15 cellular contexts compared by ENCODE assay signal in the genomic region with DNA sequence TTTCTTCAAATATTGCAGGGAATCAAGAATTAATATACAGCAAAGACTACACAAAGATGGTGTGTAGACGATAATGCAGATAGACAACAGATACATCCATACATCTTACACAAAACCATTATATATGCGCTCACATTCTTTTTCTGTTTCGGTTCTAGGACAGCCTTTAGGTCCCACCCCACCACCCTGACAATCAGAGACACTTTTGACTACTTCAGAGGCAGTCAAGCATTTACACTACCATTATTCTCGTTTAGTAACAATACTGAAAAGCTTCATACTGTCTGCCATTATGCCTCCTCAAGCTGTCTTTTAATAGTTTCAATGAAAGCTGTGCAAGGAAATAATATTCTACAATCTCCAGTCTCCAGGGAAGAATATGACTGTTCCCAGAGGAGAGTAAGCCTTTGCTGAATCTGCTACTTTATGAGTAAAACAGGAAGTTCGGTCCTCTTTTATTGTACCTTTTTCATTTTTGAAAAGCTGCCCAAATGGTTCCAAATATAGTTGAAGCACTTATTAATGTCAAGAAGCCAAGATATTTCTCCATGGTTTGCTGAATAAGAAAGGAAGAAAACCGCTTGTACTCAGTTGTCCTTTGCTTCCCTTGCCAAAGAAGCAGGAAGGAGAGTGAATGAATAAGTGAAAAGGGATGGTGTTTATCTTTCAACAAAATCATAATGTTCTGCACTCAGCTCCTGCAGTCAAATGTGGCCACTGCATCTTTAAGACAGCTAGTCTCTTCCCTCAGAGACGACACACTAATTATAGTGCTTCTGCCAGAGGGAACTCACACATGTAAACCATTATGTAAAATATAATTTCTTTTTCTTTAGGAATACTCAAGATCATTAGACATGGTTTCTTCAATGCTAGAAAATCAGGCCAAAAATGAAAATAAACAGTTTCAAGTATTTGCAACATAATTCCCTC.
DNase-seq lines count a peak whose midpoint lies in the region; ATAC-seq and TF ChIP-seq lines count a peak whose summit lies in the region.
"Had no signal": no experiment of that assay in that cellular context is flagged by ENCODE, and none has a peak within 500 bp of the region (broad histone marks: within the 10 kb centered on the region; RNA-seq: fewer than 3 reads in every experiment).

No MANE protein-coding gene starts in this region.

- peak in 5 of 8 donors; percentile 13 to 39 (median 23) for ATAC-seq in heart right ventricle
- ATAC-seq in left cardiac atrium = peak; percentile 34 to 55
- ATAC-seq in upper lobe of right lung = peak; percentile 28
- ATAC-seq in HG02970 (IDR thresholded peaks at IDR 0.05; ENCODE audit: low FRiP score, unreplicated experiment) = no peak
- no peak for ATAC-seq in GM21528 (IDR thresholded peaks at IDR 0.05; ENCODE audit: low FRiP score, unreplicated experiment)
- ATAC-seq: effector memory CD8-positive, alpha-beta T cell; PC-3 had no signal

- H3K27ac ChIP-seq in heart right ventricle (no peak overlapping the region), left ventricle myocardium inferior (replicated peaks) (no peak overlapping the region), upper lobe of right lung (no peak overlapping the region)

- no peaks in the 10 kb centered on the region for H3K27me3 ChIP-seq in heart right ventricle
- H3K27me3 ChIP-seq in left ventricle myocardium inferior (ENCODE audit: low read depth) = no peaks in the 10 kb centered on the region
- no peaks in the 10 kb centered on the region for H3K27me3 ChIP-seq in upper lobe of right lung

- intact Hi-C loops in heart right ventricle (cut with DNase I) = no loop called here
- intact Hi-C loops in left ventricle myocardium inferior (cut with micrococcal nuclease) = no loop called here
- intact Hi-C loops in left cardiac atrium (cut with DNase I) = no loop called here
- intact Hi-C loops in upper lobe of right lung (cut with DNase I) = no loop called here

- H3K9me3 ChIP-seq in heart right ventricle (no peaks in the 10 kb centered on the region), left ventricle myocardium inferior (replicated peaks) (no peaks in the 10 kb centered on the region), upper lobe of right lung (no peaks in the 10 kb centered on the region)

- no peak for TF ChIP-seq POLR2A in erythroblast (IDR thresholded peaks at IDR 0.05; ENCODE audit: low read length)

- TF ChIP-seq CTCF in heart right ventricle (IDR thresholded peaks at IDR 0.05) (no peak), left ventricle myocardium inferior (IDR thresholded peaks at IDR 0.05; ENCODE audit: borderline replicate concordance) (no peak), upper lobe of right lung (IDR thresholded peaks at IDR 0.05) (no peak)

- 38 to 61% methylated on average over 7 of the region's 7 CpGs for WGBS in heart right ventricle, 2 donors

- H3K4me1 ChIP-seq in heart right ventricle = peaks cover 0 to 23% (median 10%) of the 10 kb centered on the region in 9 donors
- peaks cover 16% of the 10 kb centered on the region for H3K4me1 ChIP-seq in left ventricle myocardium inferior
- peaks cover 4% of the 10 kb centered on the region for H3K4me1 ChIP-seq in upper lobe of right lung

- H3K4me3 ChIP-seq in heart right ventricle (no peak overlapping the region), left ventricle myocardium inferior (no peak overlapping the region), upper lobe of right lung (no peak overlapping the region)
- H3K4me3 ChIP-seq: skin epidermis had no signal

- DNase-seq in heart right ventricle (no peak), left ventricle myocardium inferior (no peak), amniotic epithelial cell (ENCODE audit: low read depth) (peak; percentile 71), left cardiac atrium (no peak), upper lobe of right lung (no peak), erythroblast (lab: John Stamatoyannopoulos, UW) (no peak)
- DNase-seq: activated naive CD8-positive, alpha-beta T cell treated with anti-CD3 and anti-CD28 coated beads, Interleukin-2, amount 10 ng/mL, durations not matched to agents 7 days and 5 days; effector memory CD8-positive, alpha-beta T cell; GOT3; NCI-H2107; PC-3; T-helper 9 cell had no signal

- H3K36me3 ChIP-seq in heart right ventricle (no peaks in the 10 kb centered on the region), left ventricle myocardium inferior (no peaks in the 10 kb centered on the region), upper lobe of right lung (no peaks in the 10 kb centered on the region)

Comparison
In these comparisons a context has a peak if more than half of its experiments do, and no peak if none do; other contexts are left out.
1. ATAC-seq: peak in heart right ventricle (5 of 8), left cardiac atrium (2 of 2) and upper lobe of right lung (single experiment); none in HG02970 (single experiment) and GM21528 (single experiment).